In the genomic region with DNA sequence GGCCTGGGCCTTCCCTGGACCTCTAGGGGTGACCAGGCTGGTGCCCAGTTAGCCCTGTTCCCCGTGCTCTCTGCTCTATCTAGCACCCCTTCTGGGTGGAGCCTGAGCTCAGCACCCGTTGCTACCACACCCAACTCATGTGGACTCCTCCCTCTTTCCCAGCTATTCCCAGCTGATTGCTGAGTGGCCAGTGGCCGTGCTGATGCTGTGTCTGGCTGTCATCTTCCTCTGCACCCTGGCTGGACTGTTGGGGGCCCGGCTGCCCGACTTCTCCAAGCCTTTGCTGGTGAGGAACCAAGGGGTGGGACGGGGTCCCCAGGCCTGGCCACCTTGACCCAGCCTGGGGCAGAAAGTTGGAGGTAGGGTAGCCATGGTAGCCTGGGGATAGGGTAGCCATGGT, we compare ENCODE assay signal across 21 cellular contexts. TPM values are rescaled to one million over a fixed set of nuclear protein-coding genes. Genes with fewer than 3 reads are reported as not detected.
DNase-seq lines count a peak whose midpoint lies in the region; ATAC-seq, FAIRE-seq and TF ChIP-seq lines count a peak whose summit lies in the region.
"Had no signal": no experiment of that assay in that cellular context is flagged by ENCODE, and none has a peak within 500 bp of the region (broad histone marks: within the 10 kb centered on the region; RNA-seq: fewer than 3 reads in every experiment).

No MANE protein-coding gene starts in this region.

- H3K4me3 Mint-ChIP-seq in stimulated activated effector memory CD8-positive, alpha-beta T cell treated with anti-CD3 and anti-CD28 coated beads, Interleukin-12 subunit alpha, Interleukin-12 subunit beta, amount 100 ng/mL, for 72 hours = no peak overlapping the region
- H3K4me3 Mint-ChIP-seq in CD8-positive, alpha-beta memory T cell = no peak overlapping the region

- H3K36me3 ChIP-seq in CD8-positive, alpha-beta memory T cell (ENCODE audit: insufficient read depth, low read length) = no peaks in the 10 kb centered on the region
- H3K36me3 ChIP-seq: BE2C, HAP-1 had no signal

- CTCF ChIA-PET in RWPE1 (lab: Yijun Ruan, JAX) = interaction anchor here (0.6 to 5.9 kb wide), 3 partner anchors 23 to 89 kb away, joined by 4 to 112 read pairs (median 5); a partner anchor contains a TSS
- CTCF ChIA-PET in CD8-positive, alpha-beta memory T cell (lab: Charles Lee) = interaction anchor here (0.7 to 1.7 kb wide), 6 partner anchors 15 to 85 kb away, joined by 3 to 4 read pairs (median 3); a partner anchor contains a TSS

- H3K4me1 ChIP-seq in CD8-positive, alpha-beta memory T cell (ENCODE audit: insufficient read depth, low read length) = peaks cover 29% of the 10 kb centered on the region
- H3K4me1 ChIP-seq: Caco-2 had no signal

- no peak for DNase-seq in RWPE1 (ENCODE audit: low spot score)
- DNase-seq in left colon = peak in 1 of 2 donors; percentile 35
- DNase-seq in stimulated activated effector memory CD8-positive, alpha-beta T cell treated with anti-CD3 and anti-CD28 coated beads, Interleukin-12 subunit alpha, Interleukin-12 subunit beta, amount 100 ng/mL, for 72 hours (ENCODE audit: low spot score in 2 of 2) = no peak
- DNase-seq in CD8-positive, alpha-beta memory T cell = no peak
- no peak for DNase-seq in urothelium cell line (ENCODE audit: low spot score)
- DNase-seq: ACHN; BE2C; C1 segment of cervical spinal cord; Caco-2; CD4-positive, CD25-positive, alpha-beta regulatory T cell; DMS79; GDM1; IMR-90; KBM-7 had no signal

- H3K9me3 ChIP-seq in CD8-positive, alpha-beta memory T cell (ENCODE audit: low read length) = no peaks in the 10 kb centered on the region
- H3K9me3 ChIP-seq: BE2C, Caco-2, HAP-1 had no signal

- no peaks in the 10 kb centered on the region for H3K36me3 Mint-ChIP-seq in stimulated activated effector memory CD8-positive, alpha-beta T cell treated with anti-CD3 and anti-CD28 coated beads, Interleukin-12 subunit alpha, Interleukin-12 subunit beta, amount 100 ng/mL, for 72 hours
- peaks cover 0 to 5% (median 5%) of the 10 kb centered on the region in 3 donors for H3K36me3 Mint-ChIP-seq in CD8-positive, alpha-beta memory T cell

- POLR2A ChIA-PET in RWPE1 (lab: Yijun Ruan, JAX; ENCODE audit: low non-redundant PET) = no interaction called here
- POLR2A ChIA-PET in CD8-positive, alpha-beta memory T cell (lab: Charles Lee) = no interaction called here

- H3K27ac ChIP-seq in RWPE1 = peak overlapping the region; percentile 3; the same call in 1 of the 2 replicates
- H3K27ac ChIP-seq in CD8-positive, alpha-beta memory T cell (ENCODE audit: low read depth, low read length) = no peak overlapping the region

- H3K27me3 ChIP-seq in CD8-positive, alpha-beta memory T cell (ENCODE audit: insufficient read depth, low read length, poor library complexity, severe bottlenecking) = no peaks in the 10 kb centered on the region
- H3K27me3 ChIP-seq: BE2C had no signal

- FAIRE-seq in urothelium cell line (lab: Jason Lieb, UNC) = no peak
- FAIRE-seq: A204.1, D721Med, H1, HTR-8/SVneo had no signal

- no peak overlapping the region for H3K4me3 ChIP-seq in CD8-positive, alpha-beta memory T cell (ENCODE audit: low read length)
- H3K4me3 ChIP-seq: HAP-1 had no signal

- H3K27ac Mint-ChIP-seq in stimulated activated effector memory CD8-positive, alpha-beta T cell treated with anti-CD3 and anti-CD28 coated beads, Interleukin-12 subunit alpha, Interleukin-12 subunit beta, amount 100 ng/mL, for 72 hours = peak overlapping the region; percentile 23
- H3K27ac Mint-ChIP-seq in CD8-positive, alpha-beta memory T cell = peak overlapping the region in 1 of 8 donors; percentile 68
- H3K27ac Mint-ChIP-seq: CD4-positive, CD25-positive, alpha-beta regulatory T cell had no signal

- H3K9me3 Mint-ChIP-seq in stimulated activated effector memory CD8-positive, alpha-beta T cell treated with anti-CD3 and anti-CD28 coated beads, Interleukin-12 subunit alpha, Interleukin-12 subunit beta, amount 100 ng/mL, for 72 hours = no peaks in the 10 kb centered on the region
- no peaks in the 10 kb centered on the region for H3K9me3 Mint-ChIP-seq in CD8-positive, alpha-beta memory T cell

- H3K27me3 Mint-ChIP-seq in CD8-positive, alpha-beta memory T cell = no peaks in the 10 kb centered on the region
- H3K27me3 Mint-ChIP-seq: CD4-positive, CD25-positive, alpha-beta regulatory T cell had no signal

- peak; percentile 25 for ATAC-seq in left colon
- ATAC-seq in stimulated activated effector memory CD8-positive, alpha-beta T cell treated with anti-CD3 and anti-CD28 coated beads, Interleukin-12 subunit alpha, Interleukin-12 subunit beta, amount 100 ng/mL, for 72 hours = no peak
- ATAC-seq in HG03175 (IDR thresholded peaks at IDR 0.05; ENCODE audit: unreplicated experiment) = no peak

- intact Hi-C loops in left colon (cut with DNase I, micrococcal nuclease) = loop anchor here in 1 of 2 donors (10.0 kb wide), 1 partner anchor 51 kb away; no protein-coding TSS in a partner anchor

- peaks cover 45% of the 10 kb centered on the region for H3K4me1 Mint-ChIP-seq in stimulated activated effector memory CD8-positive, alpha-beta T cell treated with anti-CD3 and anti-CD28 coated beads, Interleukin-12 subunit alpha, Interleukin-12 subunit beta, amount 100 ng/mL, for 72 hours
- peaks cover 27 to 45% (median 42%) of the 10 kb centered on the region in 3 donors for H3K4me1 Mint-ChIP-seq in CD8-positive, alpha-beta memory T cell

- no peak for TF ChIP-seq CTCF in RWPE1 (conservative IDR thresholded peaks at IDR 0.05; ENCODE audit: low read depth)

RNA-seq across cellular contexts. Expression of a gene that starts 6.2 kb away (rescaled TPM):
- total RNA-seq in left colon = 10 to 100 TPM in 1 of 2 donors, 1 to 10 TPM in 1; 8.3 to 13.7 TPM
- total RNA-seq in CD8-positive, alpha-beta memory T cell = 1 to 10 TPM in 1 of 2 experiments, under 1 TPM in 1; 0.18 to 1.1 TPM
- polyA plus RNA-seq in CD8-positive, alpha-beta memory T cell = 1.1 TPM

RNA-seq across cellular contexts. Expression of a gene that starts 13.4 kb away (rescaled TPM):
- 1,000 to 10,000 TPM; 3,013 to 3,634 TPM for total RNA-seq in left colon
- not detected for total RNA-seq in CD8-positive, alpha-beta memory T cell
- not detected for polyA plus RNA-seq in CD8-positive, alpha-beta memory T cell
- total RNA-seq: CD4-positive, CD25-positive, alpha-beta regulatory T cell; Daoy; H1; IMR-90 had no signal
- polyA plus RNA-seq: CD4-positive, CD25-positive, alpha-beta regulatory T cell; H1; IMR-90 had no signal

RNA-seq across cellular contexts. Expression of a gene that starts 18.3 kb away (rescaled TPM):
- total RNA-seq in left colon = 10 to 100 TPM in 1 of 2 donors, 1 to 10 TPM in 1; 6.7 to 10.8 TPM
- total RNA-seq in CD8-positive, alpha-beta memory T cell = 10 to 100 TPM; 42.8 to 49.9 TPM
- polyA plus RNA-seq in CD8-positive, alpha-beta memory T cell = 3.6 TPM

RNA-seq across cellular contexts. Expression of a gene that starts 23.5 kb away (rescaled TPM):
- 10 to 100 TPM; 28.1 to 43.5 TPM for total RNA-seq in left colon
- under 1 TPM; 0.39 to 0.47 TPM for total RNA-seq in CD8-positive, alpha-beta memory T cell
- polyA plus RNA-seq in CD8-positive, alpha-beta memory T cell = 0.08 TPM

RNA-seq across cellular contexts. Expression of a gene that starts 40.8 kb away (rescaled TPM):
- 10 to 100 TPM; 18.1 to 26.9 TPM for total RNA-seq in left colon
- total RNA-seq in CD8-positive, alpha-beta memory T cell = 10 to 100 TPM; 13.5 to 15.3 TPM
- 2.7 TPM for polyA plus RNA-seq in CD8-positive, alpha-beta memory T cell

Comparison
In these comparisons a context has a peak if more than half of its experiments do, and no peak if none do; other contexts are left out.
1. RNA of a gene that starts 6.2 kb away (total RNA-seq): 8.3 to 13.7 TPM in left colon; 0.18 to 1.1 TPM in CD8-positive, alpha-beta memory T cell; every median in the first group is over 4 times any median in the second.
2. RNA of a gene that starts 13.4 kb away (total RNA-seq): 3,013 to 3,634 TPM in left colon; not detected in CD8-positive, alpha-beta memory T cell; every median in the first group is over 1,000 times any median in the second.